ENCODE assay signal across 9 cellular contexts in the genomic region with DNA sequence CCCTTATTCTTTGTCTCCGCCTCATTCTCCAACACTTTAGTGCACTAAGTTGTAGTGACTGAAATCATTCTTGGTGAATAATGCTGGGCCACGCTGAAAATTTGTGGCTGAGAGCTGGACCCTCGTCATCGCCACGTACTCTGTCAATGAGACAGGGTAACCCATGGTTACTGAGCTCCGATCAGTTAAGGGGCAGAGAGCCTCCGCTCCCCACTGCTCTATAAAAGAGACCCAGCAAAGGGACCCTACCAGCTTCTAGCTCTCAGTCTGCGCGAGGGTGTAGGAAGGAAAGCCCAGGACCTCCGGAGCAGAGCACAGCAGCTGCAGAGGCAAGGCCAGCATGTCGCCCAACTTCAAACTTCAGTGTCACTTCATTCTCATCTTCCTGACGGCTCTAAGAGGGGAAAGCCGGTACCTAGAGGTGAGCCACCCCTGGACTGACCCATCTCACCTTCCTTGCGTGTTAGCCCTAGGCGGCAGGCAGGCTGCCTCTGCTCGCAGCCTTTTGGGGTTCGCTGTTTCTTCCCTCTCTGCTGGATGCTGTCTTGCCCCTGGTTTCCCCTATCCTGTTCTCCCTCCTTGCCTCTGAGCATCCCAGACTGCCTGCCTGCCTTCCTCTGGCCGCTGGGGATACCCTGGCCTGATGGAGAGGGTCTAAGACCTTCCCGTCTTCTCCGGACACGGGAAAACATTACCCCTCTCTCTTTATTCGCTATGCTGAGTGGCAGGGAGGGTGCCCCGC. TPM values are rescaled to one million over a fixed set of nuclear protein-coding genes. Genes with fewer than 3 reads are reported as not detected.
DNase-seq lines count a peak whose midpoint lies in the region; TF ChIP-seq lines count a peak whose summit lies in the region.
"Had no signal": no experiment of that assay in that cellular context is flagged by ENCODE, and none has a peak within 500 bp of the region (broad histone marks: within the 10 kb centered on the region; RNA-seq: fewer than 3 reads in every experiment).

A gene with protein sequence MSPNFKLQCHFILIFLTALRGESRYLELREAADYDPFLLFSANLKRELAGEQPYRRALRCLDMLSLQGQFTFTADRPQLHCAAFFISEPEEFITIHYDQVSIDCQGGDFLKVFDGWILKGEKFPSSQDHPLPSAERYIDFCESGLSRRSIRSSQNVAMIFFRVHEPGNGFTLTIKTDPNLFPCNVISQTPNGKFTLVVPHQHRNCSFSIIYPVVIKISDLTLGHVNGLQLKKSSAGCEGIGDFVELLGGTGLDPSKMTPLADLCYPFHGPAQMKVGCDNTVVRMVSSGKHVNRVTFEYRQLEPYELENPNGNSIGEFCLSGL (plus strand): TSS at position 251 of the 742 bp plus-strand sequence. CDS start 90 bp downstream, at position 341.

- H3K36me3 ChIP-seq in H7 (replicated peaks; ENCODE audit: control insufficient read depth, insufficient read depth, low read length) (no peaks in the 10 kb centered on the region), adipocyte (ENCODE audit: control insufficient read depth, insufficient read depth, low read length, severe bottlenecking) (no peaks in the 10 kb centered on the region)

- POLR2A ChIA-PET in RWPE1 (lab: Yijun Ruan, JAX; ENCODE audit: low non-redundant PET): no interaction called here

- H3K27ac ChIP-seq in skin epidermis (no peak within 1 kb of the TSS), RWPE1 (no peak within 1 kb of the TSS)

- DNase-seq in H7 (peak; percentile 64), adipocyte (ENCODE audit: low read depth) (no peak), iPS-NIHi7 (ENCODE audit: extremely low spot score) (peak; percentile 49), RWPE1 (ENCODE audit: low spot score) (no peak), NCI-H1105 (lab: John Stamatoyannopoulos, UW) (no peak), NCI-H1436 treated with DMSO at 0.1 percent for 48 hours (lab: John Stamatoyannopoulos, UW) (no peak)
- DNase-seq in NK-92 treated with Interleukin-12 subunit alpha and Interleukin-12 subunit beta, amount 100 ng/mL, for 24 hours (lab: John Stamatoyannopoulos, UW): no peak
- DNase-seq: NCI-H345 had no signal

- no peaks in the 10 kb centered on the region for H3K9me3 ChIP-seq in adipocyte (ENCODE audit: control insufficient read depth, low read length)

- no peak within 1 kb of the TSS for H3K9ac ChIP-seq in adipocyte (ENCODE audit: low read length)

- CTCF ChIA-PET in RWPE1 (lab: Yijun Ruan, JAX): interaction anchor here (0.5 to 0.8 kb wide), 3 partner anchors 15 to 1797 kb away, joined by 3 to 5 read pairs (median 4); no protein-coding TSS in a partner anchor

- H3K4me3 ChIP-seq in H7 (ENCODE audit: insufficient read depth, low read depth, low read length) (peak within 1 kb of the TSS; percentile 58), adipocyte (ENCODE audit: low read length) (peak within 1 kb of the TSS; percentile 65), skin epidermis (peak within 1 kb of the TSS in 6 of 7 experiments; percentile 15 to 25 (median 22))

- no peak for TF ChIP-seq CTCF in RWPE1 (conservative IDR thresholded peaks at IDR 0.05; ENCODE audit: low read depth)

- H3K27me3 ChIP-seq in H7 (ENCODE audit: control insufficient read depth, insufficient read depth, low read length) (peaks cover 36% of the 10 kb centered on the region), adipocyte (replicated peaks; ENCODE audit: control insufficient read depth, insufficient read depth, low read length) (peaks cover 23% of the 10 kb centered on the region)

- H3K4me1 ChIP-seq in adipocyte (ENCODE audit: control insufficient read depth, insufficient read depth, low read length): peaks cover 7% of the 10 kb centered on the region

RNA-seq across cellular contexts. Expression of the gene that starts here (rescaled TPM):
- total RNA-seq in H7 (2014; rRNA removed; shearing (Covaris generic)): 1.00 and 2.3 TPM in 2 replicates

Comparison
In these comparisons a context has a peak if more than half of its experiments do, and no peak if none do; other contexts are left out.
1. DNase-seq: peak in H7 (single experiment) and iPS-NIHi7 (single experiment); none in adipocyte (single experiment), RWPE1 (single experiment), NCI-H1105 (single experiment), NK-92 treated with Interleukin-12 subunit alpha and Interleukin-12 subunit beta, amount 100 ng/mL, for 24 hours (single experiment) and NCI-H1436 treated with DMSO at 0.1 percent for 48 hours (single experiment).
2. Peak in every context shown above with its lines, with median percentiles within 50 percentile points of each other: H3K4me3 ChIP-seq.